In genomic region chr14:58294201-58294600, GRCh38 we compare ENCODE assay signal across 1 cellular context.
A peak's percentile ranks its signal among the peaks of the same experiment; 100 is the strongest.
TF ChIP-seq lines count a peak whose summit lies in the region.

No MANE protein-coding gene starts in this region.

TF ChIP-seq in K562, 482 proteins besides CTCF, POLR2A, EP300 and RAD21:
- peak; percentile 69 for TF ChIP-seq CEBPB (tag; IDR thresholded peaks at IDR 0.05)
- no peak for TF ChIP-seq ZC3H8 (IDR thresholded peaks at IDR 0.05)
- TF ChIP-seq CEBPG (CRISPR knock-in tag; IDR thresholded peaks at IDR 0.05): 0 out of 2 replicates have a peak, but pooled peaks have one; percentile 25
- no peak; a peak in 1 of 4 replicates for TF ChIP-seq CEBPG (tag; conservative IDR thresholded peaks at IDR 0.05 in 1 of 2, IDR thresholded peaks at IDR 0.05 in 1 of 2)
TF ChIP-seq in K562: peak in this region for 2.
